9 cellular contexts compared by ENCODE assay signal in genomic region chr19:16566161-16566560, GRCh38. TPM values are rescaled to one million over a fixed set of nuclear protein-coding genes. Genes with fewer than 3 reads are reported as not detected.
A peak's percentile ranks its signal among the peaks of the same experiment; 100 is the strongest.
DNase-seq lines count a peak whose midpoint lies in the region; ATAC-seq and TF ChIP-seq lines count a peak whose summit lies in the region.
"Had no signal": no experiment of that assay in that cellular context is flagged by ENCODE, and none has a peak within 500 bp of the region (broad histone marks: within the 10 kb centered on the region; RNA-seq: fewer than 3 reads in every experiment).

No MANE protein-coding gene starts in this region.

- H3K36me3 ChIP-seq in GM23338 (ENCODE audit: insufficient read depth): peaks cover 19% of the 10 kb centered on the region

- peaks cover 34% of the 10 kb centered on the region for H3K36me3 Mint-ChIP-seq in activated T-cell treated with anti-CD3 and anti-CD28 coated beads, Interleukin-2, amount 50 U/mL, for 4 hours (ENCODE audit: insufficient read depth)
- H3K36me3 Mint-ChIP-seq in GM23338 (ENCODE audit: low read depth) (peaks cover 59% of the 10 kb centered on the region), nephron progenitor cell (ENCODE audit: low read depth) (peaks cover 43% of the 10 kb centered on the region)

- peaks cover 3% of the 10 kb centered on the region; the same call in 1 of the 2 replicates for H3K4me1 ChIP-seq in GM23338 (ENCODE audit: insufficient read depth)

- intact Hi-C loops in left colon (cut with DNase I, micrococcal nuclease): no loop called here

- no peaks in the 10 kb centered on the region for H3K9me3 Mint-ChIP-seq in activated T-cell treated with anti-CD3 and anti-CD28 coated beads, Interleukin-2, amount 50 U/mL, for 4 hours
- H3K9me3 Mint-ChIP-seq in GM23338 (no peaks in the 10 kb centered on the region), nephron progenitor cell (no peaks in the 10 kb centered on the region)

- TF ChIP-seq CTCF in GM23338 (conservative IDR thresholded peaks at IDR 0.05; ENCODE audit: low read depth in 2 of 2): no peak
- no peak for TF ChIP-seq CTCF in nephron progenitor cell (IDR thresholded peaks at IDR 0.05)

- peaks cover 12% of the 10 kb centered on the region; the same call in 1 of the 2 replicates for H3F3A ChIP-seq in GM23338 (replicated peaks; ENCODE audit: low read depth)

- H3K4me3 Mint-ChIP-seq in activated T-cell treated with anti-CD3 and anti-CD28 coated beads, Interleukin-2, amount 50 U/mL, for 4 hours: peak overlapping the region; percentile 69
- H3K4me3 Mint-ChIP-seq in GM23338 (no peak overlapping the region), nephron progenitor cell (no peak overlapping the region)

- peak; percentile 90 to 97 for ATAC-seq in activated T-cell treated with anti-CD3 and anti-CD28 coated beads, Interleukin-2, amount 50 U/mL, for 4 hours
- ATAC-seq in left colon: peak; percentile 22
- ATAC-seq in GM23338: no peak
- no peak for ATAC-seq in HG02798 (IDR thresholded peaks at IDR 0.05; ENCODE audit: poor library complexity, unreplicated experiment)
- no peak for ATAC-seq in GM18873 (IDR thresholded peaks at IDR 0.05; ENCODE audit: low FRiP score, unreplicated experiment)

- H3K27ac ChIP-seq in GM23338 (ENCODE audit: low read depth): no peak overlapping the region

- DNase-seq in T-helper 2 cell (peak; percentile 57 to 99 (median 84)), left colon (peak in 1 of 2 donors; percentile 35), GM23338 (ENCODE audit: low spot score) (no peak), nephron progenitor cell (no peak)
- DNase-seq in activated T-cell treated with anti-CD3 and anti-CD28 coated beads, Interleukin-2, amount 50 U/mL, for 4 hours: peak; percentile 65
- peak; percentile 61 to 66 for DNase-seq in stimulated activated CD8-positive, alpha-beta memory T cell treated with anti-CD3 and anti-CD28 coated beads, Interleukin-7, amount 100 ng/mL, for 4 hours (ENCODE audit: low read depth in 2 of 2)
- DNase-seq: midbrain had no signal

- H3K4me3 ChIP-seq in GM23338: no peak overlapping the region

- H3K27ac Mint-ChIP-seq in GM23338 (no peak overlapping the region), nephron progenitor cell (no peak overlapping the region)

- H4K20me1 ChIP-seq in GM23338 (replicated peaks; ENCODE audit: insufficient read depth): peaks cover 11% of the 10 kb centered on the region

- H3K4me2 ChIP-seq in GM23338: no peak overlapping the region

- peaks cover 34% of the 10 kb centered on the region for H3K4me1 Mint-ChIP-seq in activated T-cell treated with anti-CD3 and anti-CD28 coated beads, Interleukin-2, amount 50 U/mL, for 4 hours (ENCODE audit: low read depth)
- H3K4me1 Mint-ChIP-seq in GM23338: no peaks in the 10 kb centered on the region; the same call in 2 of the 3 replicates
- peaks cover 16% of the 10 kb centered on the region for H3K4me1 Mint-ChIP-seq in nephron progenitor cell

- H2AFZ ChIP-seq in GM23338: no peak overlapping the region

- H3K9me2 ChIP-seq in GM23338 (ENCODE audit: insufficient read depth): no peaks in the 10 kb centered on the region

- no peaks in the 10 kb centered on the region for H3K27me3 ChIP-seq in GM23338 (ENCODE audit: insufficient read depth)

- no peaks in the 10 kb centered on the region for H3K27me3 Mint-ChIP-seq in activated T-cell treated with anti-CD3 and anti-CD28 coated beads, Interleukin-2, amount 50 U/mL, for 4 hours (ENCODE audit: low read depth)
- H3K27me3 Mint-ChIP-seq in GM23338 (ENCODE audit: insufficient read depth, low read depth, poor library complexity) (peaks cover 2% of the 10 kb centered on the region), nephron progenitor cell (ENCODE audit: low read depth, poor library complexity) (no peaks in the 10 kb centered on the region)

- peaks cover 26% of the 10 kb centered on the region for H3K79me2 ChIP-seq in GM23338 (replicated peaks; ENCODE audit: insufficient read depth)

TF ChIP-seq in GM23338, 12 proteins besides CTCF, POLR2A, EP300 and RAD21 (continues in another document):
- TF ChIP-seq ZNF462 (CRISPR knock-in tag; IDR thresholded peaks at IDR 0.05): no peak
- no peak for TF ChIP-seq ZNF114 (CRISPR knock-in tag; IDR thresholded peaks at IDR 0.05)
- no peak for TF ChIP-seq EZH2phosphoT487 (IDR thresholded peaks at IDR 0.05; ENCODE audit: unreplicated experiment)
- TF ChIP-seq JUNB (IDR thresholded peaks at IDR 0.05; ENCODE audit: unreplicated experiment): no peak
- no peak for TF ChIP-seq ETS1 (IDR thresholded peaks at IDR 0.05)
- TF ChIP-seq STAT1 (IDR thresholded peaks at IDR 0.05; ENCODE audit: unreplicated experiment): no peak
- no peak for TF ChIP-seq NANOG (IDR thresholded peaks at IDR 0.05; ENCODE audit: borderline replicate concordance)
- TF ChIP-seq POLR2AphosphoS5 (IDR thresholded peaks at IDR 0.05; ENCODE audit: low read depth): no peak
- TF ChIP-seq CREB1 (CRISPR knock-in tag; IDR thresholded peaks at IDR 0.05; ENCODE audit: low read depth): no peak

RNA-seq across cellular contexts. Expression of gene SLC35E1, which starts 6.1 kb away (rescaled TPM):
- total RNA-seq in activated T-cell treated with anti-CD3 and anti-CD28 coated beads, Interleukin-2, amount 50 U/mL, for 4 hours: 10 to 100 TPM; 48.1 to 48.5 (median 48.1) TPM
- total RNA-seq in left colon: 10 to 100 TPM; 35.8 to 37.7 TPM
- total RNA-seq in GM23338 (2014; rRNA removed; shearing (Covaris generic)): 24.1 and 30.3 TPM in 2 replicates
- polyA plus RNA-seq in GM23338 (2016; fragmentation: Nextera tagmentation; extraction: Ambion mirVana): 16.2 and 17.0 TPM in 2 replicates

RNA-seq across cellular contexts. Expression of gene CHERP, which starts 23.9 kb away (rescaled TPM):
- 100 to 1,000 TPM in 2 of 3 donors, 10 to 100 TPM in 1; 98.7 to 107 (median 103) TPM for total RNA-seq in activated T-cell treated with anti-CD3 and anti-CD28 coated beads, Interleukin-2, amount 50 U/mL, for 4 hours
- 10 to 100 TPM; 32.1 to 41.5 TPM for total RNA-seq in left colon
- 31.0 and 31.6 TPM in 2 replicates for total RNA-seq in GM23338 (2014; rRNA removed; shearing (Covaris generic))
- 37.5 and 41.2 TPM in 2 replicates for polyA plus RNA-seq in GM23338 (2016; fragmentation: Nextera tagmentation; extraction: Ambion mirVana)

Comparison
In these comparisons a context has a peak if more than half of its experiments do, and no peak if none do; other contexts are left out.
1. DNase-seq: peak in T-helper 2 cell (5 of 5), activated T-cell treated with anti-CD3 and anti-CD28 coated beads, Interleukin-2, amount 50 U/mL, for 4 hours (single experiment) and stimulated activated CD8-positive, alpha-beta memory T cell treated with anti-CD3 and anti-CD28 coated beads, Interleukin-7, amount 100 ng/mL, for 4 hours (2 of 2); none in GM23338 (single experiment) and nephron progenitor cell (single experiment).
2. ATAC-seq: peak in activated T-cell treated with anti-CD3 and anti-CD28 coated beads, Interleukin-2, amount 50 U/mL, for 4 hours (2 of 2) and left colon (single experiment); none in GM23338 (single experiment), HG02798 (single experiment) and GM18873 (single experiment).